16 cellular contexts compared by ENCODE assay signal in genomic region chr9:131010482-131011273, GRCh38. TPM values are rescaled to one million over a fixed set of nuclear protein-coding genes. Genes with fewer than 3 reads are reported as not detected.
"Had no signal": no experiment of that assay in that cellular context is flagged by ENCODE, and none has a peak within 500 bp of the region (broad histone marks: within the 10 kb centered on the region; RNA-seq: fewer than 3 reads in every experiment).

No MANE protein-coding gene starts in this region.

- H3K4me3 ChIP-seq: ascending aorta, esophagus squamous epithelium, heart left ventricle, left ventricle myocardium inferior, pancreas had no signal

- ATAC-seq: activated T-cell treated with anti-CD3 and anti-CD28 coated beads, Interleukin-2, amount 50 U/mL, for 4 hours; heart left ventricle; pancreas had no signal

- H3K9me3 ChIP-seq: ascending aorta, esophagus squamous epithelium, heart left ventricle, left ventricle myocardium inferior, pancreas had no signal

- H3K36me3 Mint-ChIP-seq: activated CD4-positive, alpha-beta memory T cell treated with anti-CD3 and anti-CD28 coated beads for 36 hours; activated naive CD8-positive, alpha-beta T cell treated with anti-CD3 and anti-CD28 coated beads, Interleukin-2, amount 10 ng/mL, durations not matched to agents 7 days and 5 days; memory B cell had no signal

- H3K4me1 Mint-ChIP-seq: activated naive CD8-positive, alpha-beta T cell treated with anti-CD3 and anti-CD28 coated beads, Interleukin-2, amount 10 ng/mL, durations not matched to agents 7 days and 5 days; memory B cell had no signal

- H3K36me3 ChIP-seq: ascending aorta, esophagus squamous epithelium, heart left ventricle, left ventricle myocardium inferior, pancreas had no signal

- H3K4me1 ChIP-seq: ascending aorta, pancreas had no signal

- H3K27ac Mint-ChIP-seq: activated CD4-positive, alpha-beta memory T cell treated with anti-CD3 and anti-CD28 coated beads for 36 hours; activated naive CD8-positive, alpha-beta T cell treated with anti-CD3 and anti-CD28 coated beads, Interleukin-2, amount 10 ng/mL, durations not matched to agents 7 days and 5 days; memory B cell; stimulated activated naive CD8-positive, alpha-beta T cell treated with anti-CD3 and anti-CD28 coated beads, Interleukin-15, Interleukin-2, amounts not matched to agents 100 ng/mL and 50 ng/mL, for 24 hours had no signal

- H3K9me3 Mint-ChIP-seq: activated CD4-positive, alpha-beta memory T cell treated with anti-CD3 and anti-CD28 coated beads for 36 hours; activated naive CD8-positive, alpha-beta T cell treated with anti-CD3 and anti-CD28 coated beads, Interleukin-2, amount 10 ng/mL, durations not matched to agents 7 days and 5 days; activated T-cell treated with anti-CD3 and anti-CD28 coated beads, Interleukin-2, amount 50 U/mL, for 4 hours; memory B cell; stimulated activated naive CD8-positive, alpha-beta T cell treated with anti-CD3 and anti-CD28 coated beads, Interleukin-15, Interleukin-2, amounts not matched to agents 100 ng/mL and 50 ng/mL, for 24 hours had no signal

- H3K27me3 ChIP-seq: ascending aorta had no signal

- H3K4me3 Mint-ChIP-seq: activated CD4-positive, alpha-beta memory T cell treated with anti-CD3 and anti-CD28 coated beads for 36 hours; activated naive CD8-positive, alpha-beta T cell treated with anti-CD3 and anti-CD28 coated beads, Interleukin-2, amount 10 ng/mL, durations not matched to agents 7 days and 5 days; activated T-cell treated with anti-CD3 and anti-CD28 coated beads, Interleukin-2, amount 50 U/mL, for 4 hours; memory B cell; stimulated activated naive CD8-positive, alpha-beta T cell treated with anti-CD3 and anti-CD28 coated beads, Interleukin-15, Interleukin-2, amounts not matched to agents 100 ng/mL and 50 ng/mL, for 24 hours had no signal

- DNase-seq: activated CD4-positive, alpha-beta memory T cell treated with anti-CD3 and anti-CD28 coated beads for 36 hours; activated gamma-delta T cell; activated naive CD8-positive, alpha-beta T cell treated with anti-CD3 and anti-CD28 coated beads, Interleukin-2, amount 10 ng/mL, durations not matched to agents 7 days and 5 days; activated T-cell treated with anti-CD3 and anti-CD28 coated beads, Interleukin-2, amount 50 U/mL, for 4 hours; esophagus squamous epithelium; foreskin melanocyte; left ventricle myocardium inferior; stimulated activated CD4-positive, alpha-beta T cell treated with anti-CD3 and anti-CD28 coated beads, Interleukin-4, amount 100 ng/mL, for 24 hours; T-helper 9 cell had no signal

- H3K27ac ChIP-seq: ascending aorta, esophagus squamous epithelium, heart left ventricle, left ventricle myocardium inferior, pancreas had no signal

RNA-seq across cellular contexts. Expression of gene LAMC3, which starts 1.7 kb away (rescaled TPM):
- total RNA-seq: bronchial epithelial cell had no signal
- polyA plus RNA-seq: keratinocyte had no signal
